1 cellular context compared by ENCODE assay signal in the genomic region with DNA sequence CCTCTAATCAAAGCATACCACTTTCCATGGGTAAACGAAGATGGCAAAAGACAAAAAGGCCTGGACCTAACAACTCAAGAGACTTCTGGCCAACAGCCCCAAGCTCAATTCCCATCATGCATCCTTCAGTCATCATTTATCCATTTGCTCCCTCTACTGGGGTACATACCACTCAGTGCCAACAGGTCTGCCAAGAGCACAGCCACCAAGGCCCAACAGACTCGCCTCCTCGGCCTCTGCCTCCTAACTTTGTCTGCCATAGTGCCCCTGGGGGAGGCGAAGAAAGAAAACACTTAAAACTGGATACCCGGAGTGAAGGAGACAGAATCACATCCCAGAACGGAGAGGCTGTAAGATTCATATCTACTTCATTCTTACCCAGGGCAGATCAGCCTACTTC.
TF ChIP-seq lines count a peak whose summit lies in the region.

No MANE protein-coding gene starts in this region.

TF ChIP-seq in H1, 55 proteins besides CTCF, POLR2A, EP300 and RAD21:
- TF ChIP-seq HDAC2 (IDR thresholded peaks at IDR 0.05; ENCODE audit: borderline replicate concordance in 1 of 2, low read depth in 2 of 2, low read length in 2 of 2) (no peak), CHD1 (IDR thresholded peaks at IDR 0.05; ENCODE audit: low read depth, low read length) (no peak), BCL11A (IDR thresholded peaks at IDR 0.05; ENCODE audit: low read depth in 2 of 2, low read length in 2 of 2) (no peak), TBP (IDR thresholded peaks at IDR 0.05; ENCODE audit: low read depth, low read length) (no peak), KDM4A (IDR thresholded peaks at IDR 0.05; ENCODE audit: low read depth, low read length, severe bottlenecking) (no peak), SUZ12 (IDR thresholded peaks at IDR 0.05; ENCODE audit: low read length) (no peak), CEBPB (IDR thresholded peaks at IDR 0.05; ENCODE audit: low read depth, low read length) (no peak), POLR2AphosphoS5 (IDR thresholded peaks at IDR 0.05; ENCODE audit: low read depth, low read length) (no peak), TEAD4 (IDR thresholded peaks at IDR 0.05; ENCODE audit: low read depth, low read length) (no peak), KDM5A (IDR thresholded peaks at IDR 0.05; ENCODE audit: low read length) (no peak), YY1 (IDR thresholded peaks at IDR 0.05; ENCODE audit: low read depth, low read length) (no peak), EGR1 (IDR thresholded peaks at IDR 0.05; ENCODE audit: borderline replicate concordance, low read depth, low read length) (no peak)
- TF ChIP-seq, protein P1, sequence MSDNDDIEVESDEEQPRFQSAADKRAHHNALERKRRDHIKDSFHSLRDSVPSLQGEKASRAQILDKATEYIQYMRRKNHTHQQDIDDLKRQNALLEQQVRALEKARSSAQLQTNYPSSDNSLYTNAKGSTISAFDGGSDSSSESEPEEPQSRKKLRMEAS (IDR thresholded peaks at IDR 0.05) = no peak
- TF ChIP-seq, protein P2, sequence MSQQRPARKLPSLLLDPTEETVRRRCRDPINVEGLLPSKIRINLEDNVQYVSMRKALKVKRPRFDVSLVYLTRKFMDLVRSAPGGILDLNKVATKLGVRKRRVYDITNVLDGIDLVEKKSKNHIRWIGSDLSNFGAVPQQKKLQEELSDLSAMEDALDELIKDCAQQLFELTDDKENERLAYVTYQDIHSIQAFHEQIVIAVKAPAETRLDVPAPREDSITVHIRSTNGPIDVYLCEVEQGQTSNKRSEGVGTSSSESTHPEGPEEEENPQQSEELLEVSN (IDR thresholded peaks at IDR 0.05) = no peak
- TF ChIP-seq, protein P3, sequence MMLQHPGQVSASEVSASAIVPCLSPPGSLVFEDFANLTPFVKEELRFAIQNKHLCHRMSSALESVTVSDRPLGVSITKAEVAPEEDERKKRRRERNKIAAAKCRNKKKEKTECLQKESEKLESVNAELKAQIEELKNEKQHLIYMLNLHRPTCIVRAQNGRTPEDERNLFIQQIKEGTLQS (IDR thresholded peaks at IDR 0.05; ENCODE audit: insufficient read depth, low read depth, low read length) = no peak
TF ChIP-seq in H1: peak in this region for 0.
